ENCODE assay signal across 12 cellular contexts in genomic region chr6:87905101-87905517, GRCh38.
DNase-seq lines count a peak whose midpoint lies in the region; ATAC-seq, FAIRE-seq and TF ChIP-seq lines count a peak whose summit lies in the region.
"Had no signal": no experiment of that assay in that cellular context is flagged by ENCODE, and none has a peak within 500 bp of the region (broad histone marks: within the 10 kb centered on the region; RNA-seq: fewer than 3 reads in every experiment).

No MANE protein-coding gene starts in this region.

- TF ChIP-seq CTCF in bronchial epithelial cell (IDR thresholded peaks at IDR 0.05; ENCODE audit: insufficient read depth, low read length, severe bottlenecking) (no peak), A673 (conservative IDR thresholded peaks at IDR 0.05; ENCODE audit: low read depth, low read length) (no peak), left ventricle myocardium inferior (IDR thresholded peaks at IDR 0.05; ENCODE audit: borderline replicate concordance) (no peak), uterus (IDR thresholded peaks at IDR 0.05) (no peak)

- H3K27ac ChIP-seq in A673 (ENCODE audit: low read depth, low read length, poor library complexity, severe bottlenecking) (no peak overlapping the region), left ventricle myocardium inferior (replicated peaks) (no peak overlapping the region), uterus (no peak overlapping the region)

- H3K36me3 ChIP-seq in bronchial epithelial cell (ENCODE audit: control insufficient read depth, insufficient read depth, low read length), result no peaks in the 10 kb centered on the region
- H3K36me3 ChIP-seq in A673 (ENCODE audit: insufficient read depth, low read length, poor library complexity, severe bottlenecking), result no peaks in the 10 kb centered on the region
- H3K36me3 ChIP-seq in left ventricle myocardium inferior, result no peaks in the 10 kb centered on the region
- H3K36me3 ChIP-seq in uterus, result no peaks in the 10 kb centered on the region

- no peak for TF ChIP-seq POLR2A in uterus (IDR thresholded peaks at IDR 0.05)

- H3K27me3 ChIP-seq in bronchial epithelial cell (ENCODE audit: control insufficient read depth, insufficient read depth, low read length) (no peaks in the 10 kb centered on the region), A673 (replicated peaks; ENCODE audit: insufficient read depth, low read depth, low read length, poor library complexity) (no peaks in the 10 kb centered on the region), left ventricle myocardium inferior (ENCODE audit: low read depth) (peaks cover 24% of the 10 kb centered on the region), uterus (no peaks in the 10 kb centered on the region)

- POLR2A ChIA-PET in A673 (lab: Charles Lee; ENCODE audit: low non-redundant PET), result no interaction called here

- CTCF ChIA-PET in A673 (lab: Charles Lee), result no interaction called here

- intact Hi-C loops in A673 (cut with micrococcal nuclease; ENCODE audit: unreplicated experiment), result no loop called here
- intact Hi-C loops in left ventricle myocardium inferior (cut with micrococcal nuclease), result no loop called here
- intact Hi-C loops in uterus (cut with DNase I; ENCODE audit: low total_unique reads), result no loop called here

- H3K4me1 ChIP-seq in A673 (ENCODE audit: insufficient read depth, low read length, poor library complexity, severe bottlenecking) (no peaks in the 10 kb centered on the region), left ventricle myocardium inferior (no peaks in the 10 kb centered on the region), uterus (no peaks in the 10 kb centered on the region)

- H3K9me3 ChIP-seq in A673 (ENCODE audit: low read depth, low read length, poor library complexity, severe bottlenecking), result no peaks in the 10 kb centered on the region
- no peaks in the 10 kb centered on the region for H3K9me3 ChIP-seq in left ventricle myocardium inferior (replicated peaks)
- H3K9me3 ChIP-seq in uterus, result no peaks in the 10 kb centered on the region

- no peak overlapping the region for H3K4me3 ChIP-seq in bronchial epithelial cell (ENCODE audit: low read depth, low read length)
- H3K4me3 ChIP-seq in A673 (ENCODE audit: low read depth, low read length, poor library complexity, severe bottlenecking), result no peak overlapping the region
- no peak overlapping the region for H3K4me3 ChIP-seq in left ventricle myocardium inferior
- no peak overlapping the region for H3K4me3 ChIP-seq in uterus
- H3K4me3 ChIP-seq: lung had no signal

- BruUV-seq in A673 (replicated peaks; lab: Mats Ljungman, UMichigan), result no TSS peak

- DNase-seq in bronchial epithelial cell (ENCODE audit: low read depth), result peak; percentile 77
- no peak for DNase-seq in A673 (ENCODE audit: low spot score)
- no peak for DNase-seq in NOMO-1 treated with dmso at 0.1 percent for 144 hours (lab: John Stamatoyannopoulos, UW; ENCODE audit: unreplicated experiment)
- no peak for DNase-seq in left ventricle myocardium inferior
- no peak for DNase-seq in uterus
- DNase-seq: Calu3, SIG-M5 had no signal

- no peak for FAIRE-seq in bronchial epithelial cell (lab: Jason Lieb, UNC)
- FAIRE-seq: H1 had no signal

- peak; percentile 90 for ATAC-seq in GM18861 (IDR thresholded peaks at IDR 0.05; ENCODE audit: unreplicated experiment)
- ATAC-seq in GM21529 (IDR thresholded peaks at IDR 0.05; ENCODE audit: unreplicated experiment), result peak; percentile 87
- ATAC-seq in HG03139 (IDR thresholded peaks at IDR 0.05; ENCODE audit: unreplicated experiment), result peak; percentile 84
